In the genomic region with DNA sequence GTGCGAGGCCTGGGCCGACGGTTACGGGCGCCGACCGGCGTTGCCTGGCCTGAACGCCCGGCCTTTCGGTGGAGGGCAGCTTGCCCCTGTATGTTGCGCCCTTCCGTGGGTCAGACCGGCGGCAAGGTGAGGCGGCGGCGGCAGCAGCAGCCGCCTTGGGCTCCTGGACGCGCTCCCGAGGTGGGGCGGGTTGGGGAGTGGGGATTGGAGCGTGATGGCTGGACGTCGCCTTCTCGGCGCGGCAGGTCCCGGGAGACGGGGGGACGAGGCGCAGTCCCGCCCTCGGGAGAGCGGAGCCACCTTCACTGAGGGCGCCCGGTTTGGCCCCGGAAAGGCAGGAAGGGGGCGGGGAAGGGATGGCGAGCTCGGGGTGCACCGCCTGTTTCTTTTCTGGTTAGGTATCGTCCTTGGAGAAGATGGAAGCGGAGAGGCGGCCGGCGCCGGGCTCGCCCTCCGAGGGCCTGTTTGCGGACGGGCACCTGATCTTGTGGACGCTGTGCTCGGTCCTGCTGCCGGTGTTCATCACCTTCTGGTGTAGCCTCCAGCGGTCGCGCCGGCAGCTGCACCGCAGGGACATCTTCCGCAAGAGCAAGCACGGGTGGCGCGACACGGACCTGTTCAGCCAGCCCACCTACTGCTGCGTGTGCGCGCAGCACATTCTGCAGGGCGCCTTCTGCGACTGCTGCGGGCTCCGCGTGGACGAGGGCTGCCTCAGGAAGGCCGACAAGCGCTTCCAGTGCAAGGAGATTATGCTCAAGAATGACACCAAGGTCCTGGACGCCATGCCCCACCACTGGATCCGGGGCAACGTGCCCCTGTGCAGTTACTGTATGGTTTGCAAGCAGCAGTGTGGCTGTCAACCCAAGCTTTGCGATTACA, we compare ENCODE assay signal across 8 cellular contexts. TPM values are rescaled to one million over a fixed set of nuclear protein-coding genes. Genes with fewer than 3 reads are reported as not detected.
A peak's percentile ranks its signal among the peaks of the same experiment; 100 is the strongest.
DNase-seq lines count a peak whose midpoint lies in the region; FAIRE-seq and TF ChIP-seq lines count a peak whose summit lies in the region.

No MANE protein-coding gene starts in this region.

- no peaks in the 10 kb centered on the region for H3K36me3 ChIP-seq in liver (ENCODE audit: control insufficient read depth in 4 of 4, insufficient read depth in 3 of 4, low read depth in 1 of 4, low read length in 3 of 4)

- peak in 1 of 2 donors; percentile 38 for TF ChIP-seq RAD21 in liver (IDR thresholded peaks at IDR 0.05)

- H3K4me1 ChIP-seq in liver (ENCODE audit: control insufficient read depth in 4 of 4, insufficient read depth in 4 of 4, low read length in 3 of 4), result peaks cover 8 to 28% (median 18%) of the 10 kb centered on the region in 4 donors

- no peak overlapping the region for H3K9ac ChIP-seq in liver (ENCODE audit: low read depth in 1 of 2, low read length in 2 of 2)

- peak overlapping the region; percentile 80 to 82 for H3K27ac ChIP-seq in liver (ENCODE audit: low read depth in 1 of 2, low read length in 2 of 2)

- 9% methylated on average over 81 of the region's 81 CpGs for WGBS in liver

- H3K4me3 ChIP-seq in GM12864 (ENCODE audit: low read depth, low read length) (peak overlapping the region; percentile 81), HFF-Myc (replicated peaks; ENCODE audit: low read depth, low read length) (peak overlapping the region; percentile 69), liver (ENCODE audit: low read depth in 1 of 3, low read length in 3 of 3) (peak overlapping the region; percentile 56 to 65 (median 59))

- no peak for FAIRE-seq in D721Med (lab: Jason Lieb, UNC)

- peak; percentile 59 for DNase-seq in GM12864 (ENCODE audit: low read depth)
- DNase-seq in HFF-Myc (ENCODE audit: extremely low read depth, low read depth), result no peak
- DNase-seq in NCI-H1092 treated with DMSO at 0.1 percent for 48 hours (lab: John Stamatoyannopoulos, UW), result peak; percentile 74
- DNase-seq in activated CD4-positive, CD25-positive, alpha-beta regulatory T cell treated with anti-CD3 and anti-CD28 coated beads, Interleukin-2, amount 50 U/mL, for 72 hours, result peak; percentile 68
- peak; percentile 52 for DNase-seq in cerebellar cortex (ENCODE audit: low spot score)
- DNase-seq in stimulated activated CD4-positive, alpha-beta T cell treated with anti-CD3 and anti-CD28 coated beads, Interleukin-4, amount 100 ng/mL, for 48 hours (ENCODE audit: low read depth in 2 of 2), result peak; percentile 54 to 67
- DNase-seq in D721Med (ENCODE audit: insufficient read length, low spot score), result no peak

- H3K9me3 ChIP-seq in liver (ENCODE audit: control insufficient read depth in 4 of 4, low read length in 3 of 4), result no peaks in the 10 kb centered on the region

- peak; percentile 45 for TF ChIP-seq CTCF in GM12864 (IDR thresholded peaks at IDR 0.05; ENCODE audit: low read depth, low read length, missing control alignments)
- no peak for TF ChIP-seq CTCF in HFF-Myc (IDR thresholded peaks at IDR 0.05; ENCODE audit: low read depth, low read length, missing control alignments)
- peak; percentile 38 for TF ChIP-seq CTCF in liver (IDR thresholded peaks at IDR 0.05; ENCODE audit: low read depth, low read length, missing input control)
- TF ChIP-seq CTCF in D721Med (IDR thresholded peaks at IDR 0.05; ENCODE audit: insufficient read depth, missing control alignments), result no peak

- H3K27me3 ChIP-seq in liver (ENCODE audit: control insufficient read depth in 4 of 4, insufficient read depth in 4 of 4, low read length in 3 of 4), result no peaks in the 10 kb centered on the region

TF ChIP-seq in liver, 16 proteins besides CTCF, POLR2A, EP300 and RAD21:
- TF ChIP-seq SP1 (IDR thresholded peaks at IDR 0.05) (no peak), EGR1 (IDR thresholded peaks at IDR 0.05; ENCODE audit: low read depth in 2 of 2) (no peak), RXRA (IDR thresholded peaks at IDR 0.05) (no peak), JUND (IDR thresholded peaks at IDR 0.05) (no peak), TAF1 (conservative IDR thresholded peaks at IDR 0.05) (no peak), YY1 (IDR thresholded peaks at IDR 0.05) (no peak), HNF4G (IDR thresholded peaks at IDR 0.05) (no peak), FOXA1 (IDR thresholded peaks at IDR 0.05) (no peak), HNF4A (conservative IDR thresholded peaks at IDR 0.05) (no peak), GABPA (IDR thresholded peaks at IDR 0.05 in 1 of 2, conservative IDR thresholded peaks at IDR 0.05 in 1 of 2) (no peak), NR2F2 (IDR thresholded peaks at IDR 0.05) (no peak), FOXA2 (IDR thresholded peaks at IDR 0.05) (no peak)
- TF ChIP-seq, protein P1, sequence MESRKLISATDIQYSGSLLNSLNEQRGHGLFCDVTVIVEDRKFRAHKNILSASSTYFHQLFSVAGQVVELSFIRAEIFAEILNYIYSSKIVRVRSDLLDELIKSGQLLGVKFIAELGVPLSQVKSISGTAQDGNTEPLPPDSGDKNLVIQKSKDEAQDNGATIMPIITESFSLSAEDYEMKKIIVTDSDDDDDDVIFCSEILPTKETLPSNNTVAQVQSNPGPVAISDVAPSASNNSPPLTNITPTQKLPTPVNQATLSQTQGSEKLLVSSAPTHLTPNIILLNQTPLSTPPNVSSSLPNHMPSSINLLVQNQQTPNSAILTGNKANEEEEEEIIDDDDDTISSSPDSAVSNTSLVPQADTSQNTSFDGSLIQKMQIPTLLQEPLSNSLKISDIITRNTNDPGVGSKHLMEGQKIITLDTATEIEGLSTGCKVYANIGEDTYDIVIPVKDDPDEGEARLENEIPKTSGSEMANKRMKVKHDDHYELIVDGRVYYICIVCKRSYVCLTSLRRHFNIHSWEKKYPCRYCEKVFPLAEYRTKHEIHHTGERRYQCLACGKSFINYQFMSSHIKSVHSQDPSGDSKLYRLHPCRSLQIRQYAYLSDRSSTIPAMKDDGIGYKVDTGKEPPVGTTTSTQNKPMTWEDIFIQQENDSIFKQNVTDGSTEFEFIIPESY (IDR thresholded peaks at IDR 0.05), result no peak
- TF ChIP-seq, protein P2, sequence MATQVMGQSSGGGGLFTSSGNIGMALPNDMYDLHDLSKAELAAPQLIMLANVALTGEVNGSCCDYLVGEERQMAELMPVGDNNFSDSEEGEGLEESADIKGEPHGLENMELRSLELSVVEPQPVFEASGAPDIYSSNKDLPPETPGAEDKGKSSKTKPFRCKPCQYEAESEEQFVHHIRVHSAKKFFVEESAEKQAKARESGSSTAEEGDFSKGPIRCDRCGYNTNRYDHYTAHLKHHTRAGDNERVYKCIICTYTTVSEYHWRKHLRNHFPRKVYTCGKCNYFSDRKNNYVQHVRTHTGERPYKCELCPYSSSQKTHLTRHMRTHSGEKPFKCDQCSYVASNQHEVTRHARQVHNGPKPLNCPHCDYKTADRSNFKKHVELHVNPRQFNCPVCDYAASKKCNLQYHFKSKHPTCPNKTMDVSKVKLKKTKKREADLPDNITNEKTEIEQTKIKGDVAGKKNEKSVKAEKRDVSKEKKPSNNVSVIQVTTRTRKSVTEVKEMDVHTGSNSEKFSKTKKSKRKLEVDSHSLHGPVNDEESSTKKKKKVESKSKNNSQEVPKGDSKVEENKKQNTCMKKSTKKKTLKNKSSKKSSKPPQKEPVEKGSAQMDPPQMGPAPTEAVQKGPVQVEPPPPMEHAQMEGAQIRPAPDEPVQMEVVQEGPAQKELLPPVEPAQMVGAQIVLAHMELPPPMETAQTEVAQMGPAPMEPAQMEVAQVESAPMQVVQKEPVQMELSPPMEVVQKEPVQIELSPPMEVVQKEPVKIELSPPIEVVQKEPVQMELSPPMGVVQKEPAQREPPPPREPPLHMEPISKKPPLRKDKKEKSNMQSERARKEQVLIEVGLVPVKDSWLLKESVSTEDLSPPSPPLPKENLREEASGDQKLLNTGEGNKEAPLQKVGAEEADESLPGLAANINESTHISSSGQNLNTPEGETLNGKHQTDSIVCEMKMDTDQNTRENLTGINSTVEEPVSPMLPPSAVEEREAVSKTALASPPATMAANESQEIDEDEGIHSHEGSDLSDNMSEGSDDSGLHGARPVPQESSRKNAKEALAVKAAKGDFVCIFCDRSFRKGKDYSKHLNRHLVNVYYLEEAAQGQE (IDR thresholded peaks at IDR 0.05), result no peak
- TF ChIP-seq, protein P3, sequence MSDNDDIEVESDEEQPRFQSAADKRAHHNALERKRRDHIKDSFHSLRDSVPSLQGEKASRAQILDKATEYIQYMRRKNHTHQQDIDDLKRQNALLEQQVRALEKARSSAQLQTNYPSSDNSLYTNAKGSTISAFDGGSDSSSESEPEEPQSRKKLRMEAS (IDR thresholded peaks at IDR 0.05), result no peak
- TF ChIP-seq, protein P4, sequence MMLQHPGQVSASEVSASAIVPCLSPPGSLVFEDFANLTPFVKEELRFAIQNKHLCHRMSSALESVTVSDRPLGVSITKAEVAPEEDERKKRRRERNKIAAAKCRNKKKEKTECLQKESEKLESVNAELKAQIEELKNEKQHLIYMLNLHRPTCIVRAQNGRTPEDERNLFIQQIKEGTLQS (IDR thresholded peaks at IDR 0.05), result no peak

RNA-seq across cellular contexts. Expression of a gene that starts 0.7 kb away (rescaled TPM):
- 1 to 10 TPM; 1.0 to 5.9 TPM for total RNA-seq in liver
- 1 to 10 TPM; 1.3 to 4.3 TPM for polyA plus RNA-seq in liver

RNA-seq across cellular contexts. Expression of a gene that starts 0.9 kb away (rescaled TPM):
- under 1 TPM; 0.19 to 0.75 TPM for total RNA-seq in liver
- 1 to 10 TPM in 1 of 2 donors, under 1 TPM in 1; 0.81 to 1.4 TPM for polyA plus RNA-seq in liver

Comparison
In these comparisons a context has a peak if more than half of its experiments do, and no peak if none do; other contexts are left out.
1. DNase-seq: peak in GM12864 (single experiment), NCI-H1092 treated with DMSO at 0.1 percent for 48 hours (single experiment), activated CD4-positive, CD25-positive, alpha-beta regulatory T cell treated with anti-CD3 and anti-CD28 coated beads, Interleukin-2, amount 50 U/mL, for 72 hours (single experiment), cerebellar cortex (single experiment) and stimulated activated CD4-positive, alpha-beta T cell treated with anti-CD3 and anti-CD28 coated beads, Interleukin-4, amount 100 ng/mL, for 48 hours (2 of 2); none in HFF-Myc (single experiment) and D721Med (single experiment).
2. CTCF ChIP-seq: peak in GM12864 (single experiment) and liver (single experiment); none in HFF-Myc (single experiment) and D721Med (single experiment).
3. Peak in every context shown above with its lines, with median percentiles within 50 percentile points of each other: H3K4me3 ChIP-seq.